17 cellular contexts compared by ENCODE assay signal in the genomic region with DNA sequence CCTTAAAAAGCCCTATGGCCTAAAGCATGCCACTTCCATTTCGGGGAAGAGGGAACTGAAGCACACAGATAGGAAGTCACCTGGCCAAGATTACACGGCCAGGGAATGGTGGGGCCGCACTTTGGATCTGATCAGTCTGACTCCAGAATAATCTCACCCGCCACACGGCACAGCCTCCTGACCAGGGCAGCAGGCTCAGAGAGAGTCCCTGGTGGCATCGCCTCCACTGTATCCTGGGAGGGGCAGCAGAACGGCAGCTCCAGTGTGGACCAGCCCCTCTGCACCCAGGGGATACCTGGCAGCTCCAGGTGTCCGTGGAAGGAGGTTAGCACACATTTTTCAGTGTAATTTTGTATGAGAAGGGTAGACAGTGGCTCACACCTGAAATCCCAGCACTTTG.
"Had no signal": no experiment of that assay in that cellular context is flagged by ENCODE, and none has a peak within 500 bp of the region (broad histone marks: within the 10 kb centered on the region; RNA-seq: fewer than 3 reads in every experiment).

No MANE protein-coding gene starts in this region.

- H3K4me3 Mint-ChIP-seq: immature natural killer cell; naive thymus-derived CD8-positive, alpha-beta T cell; stimulated activated memory B cell treated with anti-CD40 and anti-IgM and Interleukin-4, amounts not matched to agents 10 μg/mL and 1 μg/mL and 100 μg/mL, for 72 hours; stimulated activated naive CD8-positive, alpha-beta T cell treated with anti-CD3 and anti-CD28 coated beads, Interleukin-15, Interleukin-2, amounts not matched to agents 100 ng/mL and 50 ng/mL, for 24 hours had no signal

- H3K4me1 ChIP-seq: testis, upper lobe of right lung had no signal

- H3K27ac Mint-ChIP-seq: immature natural killer cell; stimulated activated memory B cell treated with anti-CD40 and anti-IgM and Interleukin-4, amounts not matched to agents 10 μg/mL and 1 μg/mL and 100 μg/mL, for 72 hours; stimulated activated naive CD8-positive, alpha-beta T cell treated with anti-CD3 and anti-CD28 coated beads, Interleukin-15, Interleukin-2, amounts not matched to agents 100 ng/mL and 50 ng/mL, for 24 hours had no signal

- H3K4me2 ChIP-seq: smooth muscle cell had no signal

- H3K27ac ChIP-seq: foreskin keratinocyte, testis, tibial nerve, upper lobe of right lung, vagina had no signal

- H3K9me3 Mint-ChIP-seq: immature natural killer cell; naive thymus-derived CD8-positive, alpha-beta T cell; stimulated activated memory B cell treated with anti-CD40 and anti-IgM and Interleukin-4, amounts not matched to agents 10 μg/mL and 1 μg/mL and 100 μg/mL, for 72 hours; stimulated activated naive CD8-positive, alpha-beta T cell treated with anti-CD3 and anti-CD28 coated beads, Interleukin-15, Interleukin-2, amounts not matched to agents 100 ng/mL and 50 ng/mL, for 24 hours had no signal

- H3K9me3 ChIP-seq: mucosa of descending colon, testis, tibial nerve, upper lobe of right lung, vagina had no signal

- H3K4me3 ChIP-seq: mucosa of descending colon, smooth muscle cell, testis, tibial nerve, upper lobe of right lung, vagina had no signal

- H3K27me3 Mint-ChIP-seq: naive thymus-derived CD8-positive, alpha-beta T cell; stimulated activated memory B cell treated with anti-CD40 and anti-IgM and Interleukin-4, amounts not matched to agents 10 μg/mL and 1 μg/mL and 100 μg/mL, for 72 hours; stimulated activated naive CD8-positive, alpha-beta T cell treated with anti-CD3 and anti-CD28 coated beads, Interleukin-15, Interleukin-2, amounts not matched to agents 100 ng/mL and 50 ng/mL, for 24 hours had no signal

- H3K27me3 ChIP-seq: foreskin keratinocyte, testis, tibial nerve, upper lobe of right lung, vagina had no signal

- ATAC-seq: foreskin keratinocyte; left colon; mucosa of descending colon; naive thymus-derived CD8-positive, alpha-beta T cell; stimulated activated memory B cell treated with anti-CD40 and anti-IgM and Interleukin-4, amounts not matched to agents 10 μg/mL and 1 μg/mL and 100 μg/mL, for 72 hours; upper lobe of right lung had no signal

- DNase-seq: dermis blood vessel endothelial cell; erythroblast; foreskin keratinocyte; immature natural killer cell; left colon; mammary epithelial cell; right cardiac atrium; stimulated activated CD4-positive, alpha-beta T cell treated with anti-CD3 and anti-CD28 coated beads, Interleukin-4, amount 100 ng/mL, for 1 hour; testis; upper lobe of right lung had no signal

- H3K4me1 Mint-ChIP-seq: immature natural killer cell; stimulated activated memory B cell treated with anti-CD40 and anti-IgM and Interleukin-4, amounts not matched to agents 10 μg/mL and 1 μg/mL and 100 μg/mL, for 72 hours had no signal
